ENCODE assay signal across 33 cellular contexts in genomic region chr12:101015021-101015420, GRCh38.
DNase-seq lines count a peak whose midpoint lies in the region; ATAC-seq, FAIRE-seq and TF ChIP-seq lines count a peak whose summit lies in the region.
"Had no signal": no experiment of that assay in that cellular context is flagged by ENCODE, and none has a peak within 500 bp of the region (broad histone marks: within the 10 kb centered on the region; RNA-seq: fewer than 3 reads in every experiment).

No MANE protein-coding gene starts in this region.

- H3K4me1 ChIP-seq in trophoblast cell (ENCODE audit: control insufficient read depth in 1 of 2, insufficient read depth in 2 of 2, low read length in 2 of 2) (peaks cover 4 to 10% of the 10 kb centered on the region in 2 experiments), HepG2 (ENCODE audit: insufficient read depth, low read length) (no peaks in the 10 kb centered on the region)
- H3K4me1 ChIP-seq: BE2C; BLaER1; BLaER1 treated with 17β-estradiol and CSF1 and Interleukin-3, amounts not matched to agents 10 nM and 100 nM had no signal

- TF ChIP-seq CTCF in AG10803 (conservative IDR thresholded peaks at IDR 0.05; ENCODE audit: low read length) = no peak
- no peak for TF ChIP-seq CTCF in HepG2 (CRISPR knock-in tag; IDR thresholded peaks at IDR 0.05)

- H3K14ac ChIP-seq in trophoblast cell (ENCODE audit: low read length) = no peak overlapping the region

- in situ Hi-C loops in HepG2 (cut with HindIII; ENCODE audit: extremely low pct_ligation_motif_present, low pct_unique_long_range_greater_than_20kb) = no loop called here

- no peaks in the 10 kb centered on the region for H4K20me1 ChIP-seq in HepG2 (ENCODE audit: insufficient read depth, low read length)
- H4K20me1 ChIP-seq: BLaER1; BLaER1 treated with 17β-estradiol and CSF1 and Interleukin-3, amounts not matched to agents 10 nM and 100 nM had no signal

- peaks cover 7% of the 10 kb centered on the region for H3K79me1 ChIP-seq in trophoblast cell (ENCODE audit: low read length)

- no peak overlapping the region for H3K4me3 ChIP-seq in AG10803 (ENCODE audit: low read length)
- no peak overlapping the region for H3K4me3 ChIP-seq in trophoblast cell (ENCODE audit: low read depth, low read length)
- H3K4me3 ChIP-seq in HepG2 (replicated peaks in 1 of 3; ENCODE audit: insufficient read depth in 1 of 3, low read depth in 2 of 3, low read length in 3 of 3) = no peak overlapping the region
- H3K4me3 ChIP-seq: A549; BLaER1; BLaER1 treated with 17β-estradiol and CSF1 and Interleukin-3, amounts not matched to agents 10 nM and 100 nM had no signal

- H3K4ac ChIP-seq in trophoblast cell (ENCODE audit: low read depth, low read length) = no peak overlapping the region

- no peak overlapping the region for H4K12ac ChIP-seq in trophoblast cell (ENCODE audit: low read depth, low read length)

- H2AFZ ChIP-seq in trophoblast cell (ENCODE audit: insufficient read depth, low read length, poor library complexity) = no peak overlapping the region
- H2AFZ ChIP-seq in HepG2 (ENCODE audit: low read length) = no peak overlapping the region

- no peak overlapping the region for H3K27ac ChIP-seq in trophoblast cell (ENCODE audit: low read depth, low read length)
- no peak overlapping the region for H3K27ac ChIP-seq in HepG2 (ENCODE audit: extremely low read length, insufficient read depth, low read length)
- H3K27ac ChIP-seq: 22Rv1; A549; BLaER1; BLaER1 treated with 17β-estradiol and CSF1 and Interleukin-3, amounts not matched to agents 10 nM and 100 nM; C4-2B had no signal

- no peak for ATAC-seq in HepG2
- ATAC-seq: A549; CD8-positive, alpha-beta T cell had no signal

- H3K9ac ChIP-seq in trophoblast cell (ENCODE audit: low read length) = no peak overlapping the region
- no peak overlapping the region for H3K9ac ChIP-seq in HepG2 (ENCODE audit: insufficient read depth, low read depth, low read length)
- H3K9ac ChIP-seq: BLaER1; BLaER1 treated with 17β-estradiol and CSF1 and Interleukin-3, amounts not matched to agents 10 nM and 100 nM had no signal

- H3K9me3 ChIP-seq in trophoblast cell (ENCODE audit: insufficient read depth, low read depth, low read length) = peaks cover 2% of the 10 kb centered on the region
- H3K9me3 ChIP-seq in HepG2 (ENCODE audit: low read length) = peaks cover 13% of the 10 kb centered on the region; the same call in 1 of the 2 replicates
- H3K9me3 ChIP-seq: BE2C had no signal

- H3K23ac ChIP-seq in trophoblast cell (ENCODE audit: low read length) = no peak overlapping the region

- no CpG with 5 or more reads among the region's 2 CpGs for WGBS in trophoblast cell (ENCODE audit: extremely low coverage, insufficient coverage, insufficient read length)
- WGBS in HepG2 (ENCODE audit: low lambda C conversion rate) = 10% methylated on average over 2 of the region's 2 CpGs

- no peak overlapping the region for H3K18ac ChIP-seq in trophoblast cell (ENCODE audit: low read length)

- BruUV-seq in HepG2 (replicated peaks; lab: Mats Ljungman, UMichigan) = no TSS peak

- TF ChIP-seq RAD21 in HepG2 (CRISPR knock-in tag; IDR thresholded peaks at IDR 0.05) = no peak

- H2BK120ac ChIP-seq in trophoblast cell (ENCODE audit: insufficient read depth, low read length, poor library complexity) = no peak overlapping the region

- POLR2A ChIA-PET in HepG2 (lab: Yijun Ruan, JAX) = no interaction called here

- no peak overlapping the region for H2BK12ac ChIP-seq in trophoblast cell (ENCODE audit: low read length)

- no peak for TF ChIP-seq EP300 in HepG2 (IDR thresholded peaks at IDR 0.05; ENCODE audit: low read depth in 2 of 2, low read length in 2 of 2)
- TF ChIP-seq EP300 in HepG2 (CRISPR knock-in tag; IDR thresholded peaks at IDR 0.05; ENCODE audit: borderline replicate concordance) = no peak

- no peak overlapping the region for H2BK5ac ChIP-seq in trophoblast cell (ENCODE audit: low read depth, low read length, poor library complexity)

- H3K36me3 ChIP-seq in trophoblast cell (ENCODE audit: control insufficient read depth in 1 of 2, insufficient read depth in 2 of 2, low read length in 2 of 2) (peaks cover 0 to 4% of the 10 kb centered on the region in 2 experiments), HepG2 (replicated peaks in 1 of 2; ENCODE audit: control insufficient read depth in 1 of 2, insufficient read depth in 2 of 2, low read length in 2 of 2) (no peaks in the 10 kb centered on the region)
- H3K36me3 ChIP-seq: BE2C; BLaER1; BLaER1 treated with 17β-estradiol and CSF1 and Interleukin-3, amounts not matched to agents 10 nM and 100 nM had no signal

- no peak for FAIRE-seq in HepG2 (lab: Jason Lieb, UNC)
- FAIRE-seq: A204.1, A549, D721Med had no signal

- peak; percentile 14 for DNase-seq in AG10803 (ENCODE audit: low read depth)
- peak; percentile 16 for DNase-seq in EH (ENCODE audit: low read depth)
- peak; percentile 54 to 80 for DNase-seq in trophoblast cell
- DNase-seq in NCI-H146 treated with DMSO at 0.1 percent for 48 hours (lab: John Stamatoyannopoulos, UW; ENCODE audit: unreplicated experiment) = no peak
- DNase-seq in activated gamma-delta T cell treated with Interleukin-2 at 50 U/mL for 16 hours = no peak
- no peak for DNase-seq in HepG2 (ENCODE audit: low spot score)
- DNase-seq: 8988T; ACHN; AML-193; BE2C; C1 segment of cervical spinal cord; Caco-2; Calu3; CD4-positive, alpha-beta memory T cell; CD4-positive, alpha-beta T cell; CD4-positive, CD25-positive, alpha-beta regulatory T cell; CD8-positive, alpha-beta memory T cell; CD8-positive, alpha-beta T cell; COR-L47; DMS 273 treated with DMSO at 0.1 percent for 48 hours; DMS153; DMS53; DMS79; DMS79 treated with DMSO at 0.1 percent for 48 hours; DND-41; EL had no signal

- intact Hi-C loops in HepG2 (cut with micrococcal nuclease; ENCODE audit: unreplicated experiment) = no loop called here

- H3K27me3 ChIP-seq in trophoblast cell (ENCODE audit: insufficient read depth, low read length) (no peaks in the 10 kb centered on the region), HepG2 (ENCODE audit: control insufficient read depth in 1 of 2, insufficient read depth in 2 of 2, low read length in 2 of 2) (peaks cover 0 to 1% of the 10 kb centered on the region in 2 experiments; a peak in 1 of 5 replicates)
- H3K27me3 ChIP-seq: BE2C; BLaER1; BLaER1 treated with 17β-estradiol and CSF1 and Interleukin-3, amounts not matched to agents 10 nM and 100 nM had no signal

- H2AK5ac ChIP-seq in trophoblast cell (ENCODE audit: low read length) = no peak overlapping the region

- CTCF ChIA-PET in HepG2 (lab: Yijun Ruan, JAX; ENCODE audit: low intra/inter-chr PET ratio, low total read pairs) = no interaction called here

- no peak overlapping the region for H4K91ac ChIP-seq in trophoblast cell (ENCODE audit: low read depth, low read length)

- no peak for TF ChIP-seq POLR2A in HepG2 (IDR thresholded peaks at IDR 0.05; ENCODE audit: insufficient read depth in 1 of 2, low read depth in 2 of 2, low read length in 2 of 2)

- H3K79me2 ChIP-seq in trophoblast cell (ENCODE audit: control insufficient read depth, insufficient read depth, low read length, poor library complexity) (no peaks in the 10 kb centered on the region), HepG2 (ENCODE audit: insufficient read depth, low read length) (no peaks in the 10 kb centered on the region)

- no peak overlapping the region for H3K4me2 ChIP-seq in trophoblast cell (ENCODE audit: low read length)
- H3K4me2 ChIP-seq in HepG2 (ENCODE audit: low read depth, low read length) = no peak overlapping the region
- H3K4me2 ChIP-seq: A549; BLaER1; BLaER1 treated with 17β-estradiol and CSF1 and Interleukin-3, amounts not matched to agents 10 nM and 100 nM had no signal

- H4K8ac ChIP-seq in trophoblast cell (ENCODE audit: low read depth, low read length) = no peak overlapping the region

TF ChIP-seq in HepG2, 621 proteins besides CTCF, POLR2A, EP300 and RAD21 (continues in another document):
- TF ChIP-seq BRD4 (CRISPR knock-in tag; IDR thresholded peaks at IDR 0.05) (no peak), MAF1 (CRISPR knock-in tag; IDR thresholded peaks at IDR 0.05; ENCODE audit: borderline replicate concordance) (no peak), BCL6 (CRISPR knock-in tag; IDR thresholded peaks at IDR 0.05) (no peak), CREB1 (IDR thresholded peaks at IDR 0.05) (no peak), CREB1 (CRISPR knock-in tag; IDR thresholded peaks at IDR 0.05) (no peak), ZNF564 (CRISPR knock-in tag; IDR thresholded peaks at IDR 0.05) (no peak), PAF1 (CRISPR knock-in tag; IDR thresholded peaks at IDR 0.05) (no peak), ZNF343 (CRISPR knock-in tag; IDR thresholded peaks at IDR 0.05) (no peak), ATF1 (CRISPR knock-in tag; IDR thresholded peaks at IDR 0.05) (no peak)

Comparison
In these comparisons a context has a peak if more than half of its experiments do, and no peak if none do; other contexts are left out.
1. DNase-seq: peak in AG10803 (single experiment), EH (single experiment) and trophoblast cell (2 of 2); none in NCI-H146 treated with DMSO at 0.1 percent for 48 hours (single experiment), activated gamma-delta T cell treated with Interleukin-2 at 50 U/mL for 16 hours (single experiment) and HepG2 (single experiment).